Comparison of ENCODE assay signal across 16 cellular contexts in the genomic region with DNA sequence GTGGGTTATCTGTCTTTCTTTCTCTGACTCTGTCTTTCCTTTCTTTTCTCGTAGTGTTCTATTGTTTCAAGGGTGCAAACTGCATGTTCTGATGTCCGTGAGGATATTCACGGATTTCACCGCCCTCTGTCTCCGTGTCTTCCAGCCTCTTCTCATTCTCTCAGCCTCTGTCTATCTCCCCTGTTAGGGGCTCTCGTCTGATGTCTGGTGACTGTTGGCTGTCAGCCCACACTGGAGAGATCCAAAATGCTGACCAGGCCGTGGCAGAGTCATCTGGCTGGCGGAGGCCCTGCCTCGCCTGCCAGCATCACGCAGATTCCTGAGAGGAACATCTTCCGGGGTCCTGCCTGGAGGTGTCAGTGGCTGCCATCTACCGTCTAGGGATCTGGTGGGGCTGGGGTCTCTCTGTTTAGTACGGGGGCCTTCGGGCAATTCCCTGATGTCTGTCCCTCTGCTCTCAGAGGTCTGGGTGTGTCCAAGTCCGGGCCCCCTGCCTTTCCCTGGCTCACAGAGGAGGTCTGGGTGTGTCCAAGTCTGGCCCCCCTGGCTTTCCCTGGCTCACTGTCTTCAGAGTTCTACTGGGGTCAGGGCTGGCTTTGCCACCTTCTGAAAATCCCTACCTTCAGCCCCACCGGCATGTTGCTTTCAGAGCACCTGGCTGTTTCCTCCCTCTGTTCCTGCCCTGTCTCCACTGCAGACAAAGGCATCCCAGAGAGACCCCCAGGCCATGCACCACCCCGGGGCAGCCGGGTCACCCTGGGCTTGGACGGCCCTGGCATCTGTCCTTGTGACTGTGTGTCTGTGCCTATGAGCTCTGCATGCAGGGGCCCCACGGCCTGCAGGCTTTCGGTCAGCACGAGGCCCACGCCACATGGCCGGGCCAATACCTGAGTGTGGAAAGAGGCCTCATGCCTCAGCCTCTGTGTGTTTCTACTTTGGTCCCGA. TPM values are rescaled to one million over a fixed set of nuclear protein-coding genes. Genes with fewer than 3 reads are reported as not detected.
DNase-seq lines count a peak whose midpoint lies in the region; ATAC-seq, FAIRE-seq and TF ChIP-seq lines count a peak whose summit lies in the region.
"Had no signal": no experiment of that assay in that cellular context is flagged by ENCODE, and none has a peak within 500 bp of the region (broad histone marks: within the 10 kb centered on the region; RNA-seq: fewer than 3 reads in every experiment).

No MANE protein-coding gene starts in this region.

- intact Hi-C loops in colonic mucosa (cut with DNase I): loop anchor here (10.0 kb wide), 1 partner anchor 85 kb away; the partner anchor contains the start of gene CYP2E1
- intact Hi-C loops in pancreas (cut with DNase I): no loop called here

- no peak overlapping the region for H3K9ac ChIP-seq in colonic mucosa (ENCODE audit: low read depth in 2 of 2, low read length in 2 of 2)
- H3K9ac ChIP-seq: GM23248 had no signal

- H3K4me3 ChIP-seq in colonic mucosa (no peak overlapping the region), pancreas (no peak overlapping the region)
- H3K4me3 ChIP-seq: GM12878, GM23248 had no signal

- FAIRE-seq in pancreas (lab: Jason Lieb, UNC): no peak
- FAIRE-seq: A204.1, HTR-8/SVneo had no signal

- WGBS in pancreas, 2 donors: 88 to 92% methylated on average over 25 of the region's 25 CpGs

- TF ChIP-seq CTCF in colonic mucosa (IDR thresholded peaks at IDR 0.05) (no peak), pancreas (IDR thresholded peaks at IDR 0.05) (no peak)

- H3K9me3 ChIP-seq in colonic mucosa: no peaks in the 10 kb centered on the region
- no peaks in the 10 kb centered on the region for H3K9me3 ChIP-seq in pancreas

- H3K27ac ChIP-seq in colonic mucosa: no peak overlapping the region
- no peak overlapping the region for H3K27ac ChIP-seq in pancreas
- H3K27ac ChIP-seq: C4-2B, GM23248 had no signal

- H3K27me3 ChIP-seq in colonic mucosa: no peaks in the 10 kb centered on the region
- H3K27me3 ChIP-seq in pancreas: no peaks in the 10 kb centered on the region

- H3K36me3 ChIP-seq in colonic mucosa (no peaks in the 10 kb centered on the region), pancreas (no peaks in the 10 kb centered on the region)

- no peaks in the 10 kb centered on the region for H3K4me1 ChIP-seq in colonic mucosa
- H3K4me1 ChIP-seq in pancreas: no peaks in the 10 kb centered on the region

- ATAC-seq in pancreas: no peak
- ATAC-seq in GM18519 (IDR thresholded peaks at IDR 0.05; ENCODE audit: low FRiP score, unreplicated experiment): no peak

- peak; percentile 6 for DNase-seq in activated CD4-positive, alpha-beta T cell treated with anti-CD3 and anti-CD28 coated beads for 1 hour
- no peak for DNase-seq in activated CD4-positive, alpha-beta T cell treated with anti-CD3 and anti-CD28 coated beads, Interleukin-2, amount 50 U/mL, for 48 hours
- DNase-seq in G401 (ENCODE audit: low spot score): peak; percentile 4
- DNase-seq in colonic mucosa: peak; percentile 14
- peak in 4 of 6 donors; percentile 1 to 60 (median 10) for DNase-seq in pancreas
- DNase-seq in stimulated activated CD4-positive, alpha-beta T cell treated with anti-CD3 and anti-CD28 coated beads, Interleukin-15, amount 100 ng/mL, for 24 hours: no peak
- DNase-seq in dermis blood vessel endothelial cell: no peak
- DNase-seq: COR-L47, NCI-H146, NCI-H2081 treated with DMSO at 0.1 percent for 48 hours had no signal

- in situ Hi-C loops in G401 (cut with HindIII; ENCODE audit: low sequenced_read_pairs): no loop called here

RNA-seq across cellular contexts. Expression of gene SCART1, which starts 14.0 kb away (rescaled TPM):
- 0.10 and 0.18 TPM in 2 replicates for total RNA-seq in G401 (2014; rRNA removed; shearing (Covaris generic))
- 1 to 10 TPM; 1.3 to 1.6 TPM for total RNA-seq in colonic mucosa
- 1 to 10 TPM in 5 of 6 donors, under 1 TPM in 1; 0.95 to 3.9 (median 2.6) TPM for total RNA-seq in pancreas
- 1 to 10 TPM; 1.2 to 3.9 TPM for polyA plus RNA-seq in pancreas
- 0.28 and 1.4 TPM in 2 replicates for total RNA-seq in dermis blood vessel endothelial cell

RNA-seq across cellular contexts. Expression of gene SPRN, which starts 15.4 kb away (rescaled TPM):
- total RNA-seq in G401 (2014; rRNA removed; shearing (Covaris generic)): not detected in 2 replicates
- total RNA-seq in colonic mucosa (not detected), pancreas (under 1 TPM in 3 of 6 donors, not detected in 3; 0.03 to 0.09 (median 0.06) TPM), dermis blood vessel endothelial cell (under 0.01 TPM in 1 of 2 replicates, not detected in the other)
- under 1 TPM; 0.82 to 0.87 TPM for polyA plus RNA-seq in pancreas
- total RNA-seq: GM12878 had no signal

RNA-seq across cellular contexts. Expression of gene MTG1, which starts 45.8 kb away (rescaled TPM):
- total RNA-seq in G401 (2014; rRNA removed; shearing (Covaris generic)): 60.7 and 66.8 TPM in 2 replicates
- total RNA-seq in colonic mucosa (10 to 100 TPM; 31.2 to 59.5 TPM), pancreas (10 to 100 TPM; 17.2 to 28.9 (median 21.3) TPM), dermis blood vessel endothelial cell (42.0 and 43.2 TPM in 2 replicates)
- 10 to 100 TPM; 62.2 to 62.9 TPM for polyA plus RNA-seq in pancreas

Comparison
In these comparisons a context has a peak if more than half of its experiments do, and no peak if none do; other contexts are left out.
1. DNase-seq: peak in activated CD4-positive, alpha-beta T cell treated with anti-CD3 and anti-CD28 coated beads for 1 hour (single experiment), G401 (single experiment), colonic mucosa (single experiment) and pancreas (4 of 6); none in activated CD4-positive, alpha-beta T cell treated with anti-CD3 and anti-CD28 coated beads, Interleukin-2, amount 50 U/mL, for 48 hours (0 of 2), stimulated activated CD4-positive, alpha-beta T cell treated with anti-CD3 and anti-CD28 coated beads, Interleukin-15, amount 100 ng/mL, for 24 hours (single experiment) and dermis blood vessel endothelial cell (single experiment).